ENCODE assay signal across 8 cellular contexts in the genomic region with DNA sequence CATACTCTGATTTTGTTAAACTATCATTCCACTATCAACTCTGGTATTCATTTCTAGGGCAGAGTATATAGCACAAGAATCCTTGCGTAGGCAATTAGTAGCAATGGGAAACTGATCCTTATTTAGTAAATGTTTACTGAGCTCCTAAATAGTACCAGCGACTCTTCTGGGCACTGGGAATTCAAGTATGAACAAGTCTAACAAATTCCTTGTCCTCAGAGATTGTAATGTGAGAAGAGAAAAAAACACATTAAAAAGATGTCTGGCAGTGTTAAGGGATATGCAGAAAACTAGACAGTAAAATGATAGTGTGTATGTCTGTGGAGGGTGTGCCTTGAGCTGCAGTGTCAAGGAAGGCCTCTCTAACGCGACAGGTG. TPM values are rescaled to one million over a fixed set of nuclear protein-coding genes. Genes with fewer than 3 reads are reported as not detected.
A peak's percentile ranks its signal among the peaks of the same experiment; 100 is the strongest.
DNase-seq lines count a peak whose midpoint lies in the region; ATAC-seq and TF ChIP-seq lines count a peak whose summit lies in the region.

No MANE protein-coding gene starts in this region.

- H3K27me3 ChIP-seq in parathyroid adenoma (ENCODE audit: control insufficient read depth, insufficient read depth, low read length), result no peaks in the 10 kb centered on the region

- H2AFZ ChIP-seq in OCI-LY7 (ENCODE audit: low read length) (peak overlapping the region; percentile 56; the same call in 1 of the 2 replicates), parathyroid adenoma (peak overlapping the region; percentile 88)

- H3K27ac ChIP-seq in OCI-LY7 (ENCODE audit: low read depth, low read length, poor library complexity, severe bottlenecking) (peak overlapping the region; percentile 24), parathyroid adenoma (peak overlapping the region; percentile 58)

- POLR2A ChIA-PET in OCI-LY7 (lab: Charles Lee), result interaction anchor here (0.6 to 2.6 kb wide), 4 partner anchors 10 to 537 kb away, joined by 3 to 13 read pairs (median 4); no protein-coding TSS in a partner anchor

- no peaks in the 10 kb centered on the region for H3K9me2 ChIP-seq in OCI-LY7 (ENCODE audit: insufficient read depth, low read length)

- H3K4me1 ChIP-seq in OCI-LY7 (ENCODE audit: insufficient read depth, low read length, poor library complexity, severe bottlenecking), result peaks cover 35% of the 10 kb centered on the region
- peaks cover 6% of the 10 kb centered on the region for H3K4me1 ChIP-seq in parathyroid adenoma

- no peak for ATAC-seq in sciatic nerve

- H3K36me3 ChIP-seq in OCI-LY7 (ENCODE audit: insufficient read depth, low read length) (peaks cover 36% of the 10 kb centered on the region), parathyroid adenoma (ENCODE audit: control insufficient read depth, insufficient read depth, low read length) (no peaks in the 10 kb centered on the region)

- CTCF ChIA-PET in OCI-LY7 (lab: Charles Lee; ENCODE audit: unreplicated experiment), result interaction anchor here (0.6 to 0.9 kb wide), 2 partner anchors 10 to 209 kb away, joined by 4 read pairs; no protein-coding TSS in a partner anchor

- H3K4me2 ChIP-seq in OCI-LY7 (ENCODE audit: low read length) (peak overlapping the region; percentile 92), parathyroid adenoma (ENCODE audit: low read length) (peak overlapping the region; percentile 82)

- no peak overlapping the region for H3K9ac ChIP-seq in parathyroid adenoma

- H3K4me3 ChIP-seq in GM08714 (ENCODE audit: low read length) (peak overlapping the region; percentile 99), OCI-LY7 (ENCODE audit: low read depth, low read length, poor library complexity, severe bottlenecking) (peak overlapping the region; percentile 74), epithelial cell of proximal tubule (ENCODE audit: low read depth, low read length) (peak overlapping the region; percentile 69), parathyroid adenoma (ENCODE audit: low read depth, low read length) (peak overlapping the region; percentile 84)

- DNase-seq in OCI-LY7 (ENCODE audit: low spot score), result no peak
- DNase-seq in epithelial cell of proximal tubule (ENCODE audit: low read depth), result no peak
- no peak for DNase-seq in HK-2 (ENCODE audit: unreplicated experiment)
- no peak for DNase-seq in NCI-H1048 (lab: John Stamatoyannopoulos, UW)
- no peak for DNase-seq in sciatic nerve (ENCODE audit: low spot score)
- DNase-seq in NK-92 treated with Interleukin-12 subunit alpha and Interleukin-12 subunit beta, amount 100 ng/mL, for 24 hours (lab: John Stamatoyannopoulos, UW), result no peak

- 0 out of 2 replicates have a peak, but pooled peaks cover 5% of the 10 kb centered on the region for H4K20me1 ChIP-seq in OCI-LY7 (ENCODE audit: insufficient read depth, low read length)

- TF ChIP-seq CTCF in OCI-LY7 (conservative IDR thresholded peaks at IDR 0.05; ENCODE audit: low read length), result no peak
- no peak for TF ChIP-seq CTCF in epithelial cell of proximal tubule (conservative IDR thresholded peaks at IDR 0.05; ENCODE audit: low read depth, low read length)
- no peak for TF ChIP-seq CTCF in parathyroid adenoma (IDR thresholded peaks at IDR 0.05)

- H3K9me3 ChIP-seq in OCI-LY7 (ENCODE audit: low read length), result no peaks in the 10 kb centered on the region
- no peaks in the 10 kb centered on the region for H3K9me3 ChIP-seq in parathyroid adenoma (ENCODE audit: control insufficient read depth, low read length)

- no TSS peak for BruUV-seq in OCI-LY7 (replicated peaks; lab: Mats Ljungman, UMichigan)

- H3K79me2 ChIP-seq in OCI-LY7 (ENCODE audit: insufficient read depth, low read depth, low read length) (peaks cover 40% of the 10 kb centered on the region), parathyroid adenoma (peaks cover 4% of the 10 kb centered on the region)

- intact Hi-C loops in OCI-LY7 (cut with micrococcal nuclease; ENCODE audit: unreplicated experiment), result loop anchor here (1.0 to 2.0 kb wide), 2 partner anchors 25 to 104 kb away; a partner anchor contains a TSS
- intact Hi-C loops in sciatic nerve (cut with DNase I), result no loop called here

RNA-seq across cellular contexts. Expression of a gene that starts 0.7 kb away (rescaled TPM):
- 52.3 and 56.7 TPM in 2 replicates for total RNA-seq in OCI-LY7 (2014; rRNA removed; shearing (Covaris generic))
- 82.2 and 87.3 TPM in 2 replicates for total RNA-seq in OCI-LY7 (2022)
- 76.0 and 90.0 TPM in 2 replicates for total RNA-seq in epithelial cell of proximal tubule
- 43.1 TPM for total RNA-seq in sciatic nerve

RNA-seq across cellular contexts. Expression of a gene that starts 3.3 kb away (rescaled TPM):
- 11.6 TPM in 2 replicates for total RNA-seq in OCI-LY7 (2014; rRNA removed; shearing (Covaris generic))
- total RNA-seq in OCI-LY7 (2022), result 21.0 and 26.0 TPM in 2 replicates
- total RNA-seq in epithelial cell of proximal tubule, result 10.7 and 12.8 TPM in 2 replicates
- 80.3 TPM for total RNA-seq in sciatic nerve

RNA-seq across cellular contexts. Expression of a gene that starts 25.3 kb away (rescaled TPM):
- 126 and 162 TPM in 2 replicates for total RNA-seq in OCI-LY7 (2014; rRNA removed; shearing (Covaris generic))
- total RNA-seq in OCI-LY7 (2022) (161 and 173 TPM in 2 replicates), epithelial cell of proximal tubule (101 and 110 TPM in 2 replicates), sciatic nerve (74.6 TPM)
